ENCODE assay signal across 13 cellular contexts in the genomic region with DNA sequence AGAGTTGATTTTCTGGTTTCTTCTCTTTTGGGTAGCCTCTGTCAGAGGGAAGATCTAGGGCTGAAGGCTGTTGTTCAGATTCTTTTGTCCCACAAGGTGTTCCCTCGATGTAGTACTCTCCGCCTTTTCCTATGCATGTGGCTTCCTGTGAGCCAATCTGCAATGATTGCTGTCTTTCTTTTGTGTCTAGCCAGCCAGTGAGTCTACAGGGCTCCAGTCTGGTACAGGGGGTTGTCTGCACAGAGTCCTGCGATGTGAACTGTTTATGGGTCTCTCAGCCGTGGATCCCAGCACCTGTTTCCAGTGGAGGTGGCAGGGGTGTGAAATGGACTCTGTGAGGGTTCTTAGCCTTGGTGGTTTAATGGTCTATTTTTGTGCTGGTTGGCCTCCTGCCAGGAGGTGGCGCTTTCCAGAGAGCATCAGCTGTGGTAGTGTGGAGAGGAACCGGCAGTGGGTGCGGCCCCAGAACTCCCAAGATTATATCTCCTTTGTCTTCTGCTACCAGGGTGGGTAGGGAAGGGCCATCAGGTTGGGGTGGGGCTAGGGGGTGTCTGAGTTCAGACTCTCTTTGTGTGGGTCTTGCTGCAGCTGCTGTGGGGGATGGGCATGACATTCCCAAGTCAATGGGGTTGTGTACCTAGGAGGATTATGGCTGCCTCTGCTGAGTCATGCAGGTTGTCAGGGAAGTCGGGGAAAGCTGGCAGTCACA.
A peak's percentile ranks its signal among the peaks of the same experiment; 100 is the strongest.
DNase-seq lines count a peak whose midpoint lies in the region; ATAC-seq, FAIRE-seq and TF ChIP-seq lines count a peak whose summit lies in the region.
"Had no signal": no experiment of that assay in that cellular context is flagged by ENCODE, and none has a peak within 500 bp of the region (broad histone marks: within the 10 kb centered on the region; RNA-seq: fewer than 3 reads in every experiment).

No MANE protein-coding gene starts in this region.

- TF ChIP-seq CTCF in K562 (IDR thresholded peaks at IDR 0.05 in 2 of 3, conservative IDR thresholded peaks at IDR 0.05 in 1 of 3; ENCODE audit: insufficient read depth in 2 of 3, low read depth in 1 of 3, low read length in 3 of 3) (peak in 2 of 3 experiments; percentile 8 to 28; a peak in 2 of 6 replicates), glutamatergic neuron (IDR thresholded peaks at IDR 0.05; ENCODE audit: partially characterized antibody, unreplicated experiment) (no peak), dorsolateral prefrontal cortex (IDR thresholded peaks at IDR 0.05 in 54 of 56, conservative IDR thresholded peaks at IDR 0.05 in 2 of 56; ENCODE audit: low read depth in 1 of 56, partially characterized antibody in 56 of 56) (no peak)

- no peaks in the 10 kb centered on the region for H3K36me3 Mint-ChIP-seq in activated CD4-positive, alpha-beta T cell treated with anti-CD3 and anti-CD28 coated beads for 36 hours (ENCODE audit: low read depth)
- peaks cover 9% of the 10 kb centered on the region for H3K36me3 Mint-ChIP-seq in activated CD4-positive, alpha-beta T cell treated with anti-CD3 and anti-CD28 coated beads, Interleukin-2, amount 10 ng/mL, durations not matched to agents 24 days and 14 days (ENCODE audit: low read depth)
- H3K36me3 Mint-ChIP-seq in glutamatergic neuron (ENCODE audit: unreplicated experiment) = peaks cover 5% of the 10 kb centered on the region

- no peak overlapping the region for H2BK5ac ChIP-seq in trophoblast cell (ENCODE audit: low read depth, low read length, poor library complexity)

- no peak for ATAC-seq in activated CD4-positive, alpha-beta T cell treated with anti-CD3 and anti-CD28 coated beads for 36 hours
- peak; percentile 60 for ATAC-seq in K562
- ATAC-seq in HG03196 (IDR thresholded peaks at IDR 0.05; ENCODE audit: unreplicated experiment) = no peak

- peaks cover 4% of the 10 kb centered on the region for H3K4me1 Mint-ChIP-seq in activated CD4-positive, alpha-beta T cell treated with anti-CD3 and anti-CD28 coated beads for 36 hours
- H3K4me1 Mint-ChIP-seq in activated CD4-positive, alpha-beta T cell treated with anti-CD3 and anti-CD28 coated beads, Interleukin-2, amount 10 ng/mL, durations not matched to agents 24 days and 14 days = peaks cover 22% of the 10 kb centered on the region
- H3K4me1 Mint-ChIP-seq in glutamatergic neuron (ENCODE audit: low read depth, unreplicated experiment) = no peaks in the 10 kb centered on the region

- H3K4me3 ChIP-seq in HUES6 (ENCODE audit: low read depth, low read length) = peak overlapping the region; percentile 16; the same call in 1 of the 2 replicates
- H3K4me3 ChIP-seq in K562 = no peak overlapping the region
- H3K4me3 ChIP-seq in trophoblast cell (ENCODE audit: low read depth, low read length) = no peak overlapping the region
- no peak overlapping the region for H3K4me3 ChIP-seq in dorsolateral prefrontal cortex
- H3K4me3 ChIP-seq: spleen, uterus had no signal

- FAIRE-seq in K562 (lab: Jason Lieb, UNC) = no peak

- H3K9me1 ChIP-seq in K562 (ENCODE audit: control insufficient read depth, insufficient read depth, low read length) = no peaks in the 10 kb centered on the region

- peak overlapping the region; percentile 15 for H2BK12ac ChIP-seq in trophoblast cell (ENCODE audit: low read length)

- no peaks in the 10 kb centered on the region for H4K20me1 ChIP-seq in K562 (replicated peaks; ENCODE audit: control insufficient read depth, insufficient read depth, low read length)

- peak; percentile 25 for DNase-seq in activated CD4-positive, alpha-beta T cell treated with anti-CD3 and anti-CD28 coated beads for 36 hours
- no peak for DNase-seq in activated CD4-positive, alpha-beta T cell treated with anti-CD3 and anti-CD28 coated beads, Interleukin-2, amount 10 ng/mL, durations not matched to agents 24 days and 14 days
- peak in 1 of 4 experiments; percentile 13 for DNase-seq in K562 (ENCODE audit: extremely low read depth in 1 of 4, low spot score in 3 of 4)
- peak in 1 of 2 donors; percentile 7 for DNase-seq in trophoblast cell
- no peak for DNase-seq in glutamatergic neuron
- DNase-seq in dorsolateral prefrontal cortex = no peak
- DNase-seq: aorta, foreskin melanocyte, NCI-H187, spleen, uterus had no signal

- peak overlapping the region; percentile 8 for H2BK120ac ChIP-seq in trophoblast cell (ENCODE audit: insufficient read depth, low read length, poor library complexity)

- H3K36me3 ChIP-seq in HUES6 (ENCODE audit: control insufficient read depth, insufficient read depth, low read length) (no peaks in the 10 kb centered on the region), K562 (ENCODE audit: control insufficient read depth, insufficient read depth, low read length) (no peaks in the 10 kb centered on the region), trophoblast cell (ENCODE audit: control insufficient read depth in 1 of 2, insufficient read depth in 2 of 2, low read length in 2 of 2) (no peaks in the 10 kb centered on the region)
- H3K36me3 ChIP-seq: spleen, uterus had no signal

- intact Hi-C loops in activated CD4-positive, alpha-beta T cell treated with anti-CD3 and anti-CD28 coated beads for 36 hours (cut with DNase I, micrococcal nuclease) = loop anchor here in 1 of 2 experiments (5.0 to 10.0 kb wide), 2 partner anchors 118 to 516 kb away; no protein-coding TSS in a partner anchor
- intact Hi-C loops in activated CD4-positive, alpha-beta T cell treated with anti-CD3 and anti-CD28 coated beads, Interleukin-2, amount 10 ng/mL, durations not matched to agents 24 days and 14 days (cut with micrococcal nuclease) = loop anchor here (5.0 to 10.0 kb wide), 3 partner anchors 78 to 516 kb away; no protein-coding TSS in a partner anchor
- intact Hi-C loops in K562 (cut with micrococcal nuclease) = no loop called here
- intact Hi-C loops in dorsolateral prefrontal cortex (cut with DNase I) = loop anchor here (5.0 to 10.0 kb wide), 2 partner anchors 38 to 76 kb away; no protein-coding TSS in a partner anchor

- H3K4me2 ChIP-seq in K562 (ENCODE audit: insufficient read depth, low read length) = no peak overlapping the region
- H3K4me2 ChIP-seq in trophoblast cell (ENCODE audit: low read length) = no peak overlapping the region

- H3K23ac ChIP-seq in trophoblast cell (ENCODE audit: low read length) = no peak overlapping the region

- H3K79me2 ChIP-seq in K562 (ENCODE audit: control insufficient read depth, insufficient read depth, low read length) (no peaks in the 10 kb centered on the region), trophoblast cell (ENCODE audit: control insufficient read depth, insufficient read depth, low read length, poor library complexity) (no peaks in the 10 kb centered on the region)

- peak overlapping the region; percentile 81 for H3K9ac ChIP-seq in HUES6 (ENCODE audit: low read length)
- no peak overlapping the region for H3K9ac ChIP-seq in K562 (ENCODE audit: insufficient read depth in 1 of 2, low read depth in 2 of 2, low read length in 2 of 2)
- no peak overlapping the region for H3K9ac ChIP-seq in trophoblast cell (ENCODE audit: low read length)

- H4K91ac ChIP-seq in trophoblast cell (ENCODE audit: low read depth, low read length) = peak overlapping the region; percentile 42

- no peak overlapping the region for H4K12ac ChIP-seq in trophoblast cell (ENCODE audit: low read depth, low read length)

- no peak overlapping the region for H3K18ac ChIP-seq in trophoblast cell (ENCODE audit: low read length)

- no TSS peak for BruUV-seq in K562 (replicated peaks; lab: Mats Ljungman, UMichigan)

- no peak overlapping the region for H3K4me3 Mint-ChIP-seq in activated CD4-positive, alpha-beta T cell treated with anti-CD3 and anti-CD28 coated beads for 36 hours
- no peak overlapping the region for H3K4me3 Mint-ChIP-seq in activated CD4-positive, alpha-beta T cell treated with anti-CD3 and anti-CD28 coated beads, Interleukin-2, amount 10 ng/mL, durations not matched to agents 24 days and 14 days
- H3K4me3 Mint-ChIP-seq in glutamatergic neuron (ENCODE audit: unreplicated experiment) = no peak overlapping the region

- H2AK5ac ChIP-seq in trophoblast cell (ENCODE audit: low read length) = no peak overlapping the region

- peak overlapping the region; percentile 72; the same call in 1 of the 2 replicates for H2AFZ ChIP-seq in K562 (ENCODE audit: low read depth, low read length)
- peak overlapping the region; percentile 23 for H2AFZ ChIP-seq in trophoblast cell (ENCODE audit: insufficient read depth, low read length, poor library complexity)

- no peak for TF ChIP-seq RAD21 in K562 (CRISPR knock-in tag; conservative IDR thresholded peaks at IDR 0.05 in 1 of 2, IDR thresholded peaks at IDR 0.05 in 1 of 2)

- TF ChIP-seq POLR2A in K562 (conservative IDR thresholded peaks at IDR 0.05) = no peak

- no peak overlapping the region for H3K14ac ChIP-seq in trophoblast cell (ENCODE audit: low read length)

- peaks cover 17% of the 10 kb centered on the region for H3K4me1 ChIP-seq in HUES6 (ENCODE audit: control insufficient read depth, insufficient read depth, low read length)
- no peaks in the 10 kb centered on the region; a peak in 2 of 5 replicates for H3K4me1 ChIP-seq in K562 (replicated peaks in 1 of 2; ENCODE audit: control insufficient read depth in 2 of 2, insufficient read depth in 2 of 2, low read length in 2 of 2)
- peaks cover 7 to 13% of the 10 kb centered on the region in 2 experiments for H3K4me1 ChIP-seq in trophoblast cell (ENCODE audit: control insufficient read depth in 1 of 2, insufficient read depth in 2 of 2, low read length in 2 of 2)
- H3K4me1 ChIP-seq: uterus had no signal

- POLR2A ChIA-PET in activated CD4-positive, alpha-beta T cell treated with anti-CD3 and anti-CD28 coated beads for 36 hours (lab: Charles Lee) = no interaction called here
- POLR2A ChIA-PET in K562 (lab: Yijun Ruan, JAX) = interaction anchor here (0.6 kb wide), 1 partner anchor 82 kb away, joined by 3 read pairs; no protein-coding TSS in a partner anchor

- H3K9me3 ChIP-seq in HUES6 (ENCODE audit: control insufficient read depth, insufficient read depth, low read depth, low read length) (peaks cover 4% of the 10 kb centered on the region; the same call in 1 of the 2 replicates), K562 (replicated peaks; ENCODE audit: control insufficient read depth, insufficient read depth, low read depth, low read length) (no peaks in the 10 kb centered on the region), trophoblast cell (ENCODE audit: insufficient read depth, low read depth, low read length) (peaks cover 4% of the 10 kb centered on the region)
- H3K9me3 ChIP-seq: uterus had no signal

- CTCF ChIA-PET in activated CD4-positive, alpha-beta T cell treated with anti-CD3 and anti-CD28 coated beads for 36 hours (lab: Charles Lee) = interaction anchor here (0.9 to 1.3 kb wide), 2 partner anchors 25 to 35 kb away, joined by 3 to 4 read pairs; no protein-coding TSS in a partner anchor
- CTCF ChIA-PET in K562 (lab: Yijun Ruan, JAX; ENCODE audit: low intra/inter-chr PET ratio) = interaction anchor here (0.6 kb wide), 1 partner anchor 574 kb away, joined by 4 read pairs; no protein-coding TSS in a partner anchor

- H3K27me3 Mint-ChIP-seq in activated CD4-positive, alpha-beta T cell treated with anti-CD3 and anti-CD28 coated beads for 36 hours = no peaks in the 10 kb centered on the region
- peaks cover 3% of the 10 kb centered on the region for H3K27me3 Mint-ChIP-seq in activated CD4-positive, alpha-beta T cell treated with anti-CD3 and anti-CD28 coated beads, Interleukin-2, amount 10 ng/mL, durations not matched to agents 24 days and 14 days
- H3K27me3 Mint-ChIP-seq in glutamatergic neuron (ENCODE audit: unreplicated experiment) = no peaks in the 10 kb centered on the region

- in situ Hi-C loops in K562 (cut with MboI) = loop anchor here (5.0 kb wide), 1 partner anchor 213 kb away; no protein-coding TSS in a partner anchor

- H3K27ac ChIP-seq in HUES6 (ENCODE audit: low read depth, low read length) (peak overlapping the region; percentile 79; the same call in 1 of the 2 replicates), K562 (ENCODE audit: extremely low read depth, low read depth, low read length) (no peak overlapping the region), trophoblast cell (ENCODE audit: low read depth, low read length) (peak overlapping the region; percentile 15), dorsolateral prefrontal cortex (peak overlapping the region in 6 of 59 donors; percentile 25 to 72 (median 66))
- H3K27ac ChIP-seq: spleen, uterus had no signal

- H3K27ac Mint-ChIP-seq in activated CD4-positive, alpha-beta T cell treated with anti-CD3 and anti-CD28 coated beads for 36 hours = no peak overlapping the region
- no peak overlapping the region for H3K27ac Mint-ChIP-seq in activated CD4-positive, alpha-beta T cell treated with anti-CD3 and anti-CD28 coated beads, Interleukin-2, amount 10 ng/mL, durations not matched to agents 24 days and 14 days
- H3K27ac Mint-ChIP-seq in glutamatergic neuron (ENCODE audit: unreplicated experiment) = no peak overlapping the region

- H3K27me3 ChIP-seq in HUES6 (ENCODE audit: control insufficient read depth, insufficient read depth, low read length) (no peaks in the 10 kb centered on the region), K562 (ENCODE audit: control insufficient read depth in 2 of 2, insufficient read depth in 2 of 2, low read length in 2 of 2) (no peaks in the 10 kb centered on the region), trophoblast cell (ENCODE audit: insufficient read depth, low read length) (no peaks in the 10 kb centered on the region), dorsolateral prefrontal cortex (no peaks in the 10 kb centered on the region)
- H3K27me3 ChIP-seq: spleen, uterus had no signal

- no peak overlapping the region for H3K4ac ChIP-seq in trophoblast cell (ENCODE audit: low read depth, low read length)

- peaks cover 2% of the 10 kb centered on the region for H3K79me1 ChIP-seq in trophoblast cell (ENCODE audit: low read length)

- WGBS in K562 (ENCODE audit: insufficient coverage, low coverage, missing lambda C conversion rate) = 6% methylated on average over 8 of the region's 8 CpGs
- WGBS in trophoblast cell (ENCODE audit: extremely low coverage, insufficient coverage, insufficient read length) = no CpG with 5 or more reads among the region's 8 CpGs

- H3K9me3 Mint-ChIP-seq in activated CD4-positive, alpha-beta T cell treated with anti-CD3 and anti-CD28 coated beads for 36 hours (ENCODE audit: low read depth) = peaks cover 10% of the 10 kb centered on the region
- peaks cover 22% of the 10 kb centered on the region for H3K9me3 Mint-ChIP-seq in activated CD4-positive, alpha-beta T cell treated with anti-CD3 and anti-CD28 coated beads, Interleukin-2, amount 10 ng/mL, durations not matched to agents 24 days and 14 days
- H3K9me3 Mint-ChIP-seq in glutamatergic neuron (ENCODE audit: unreplicated experiment) = peaks cover 4% of the 10 kb centered on the region

- H4K8ac ChIP-seq in trophoblast cell (ENCODE audit: low read depth, low read length) = no peak overlapping the region

- TF ChIP-seq EP300 in K562 (IDR thresholded peaks at IDR 0.05; ENCODE audit: low read length) = no peak

Comparison
In these comparisons a context has a peak if more than half of its experiments do, and no peak if none do; other contexts are left out.
1. CTCF ChIP-seq: peak in K562 (2 of 3); none in glutamatergic neuron (single experiment) and dorsolateral prefrontal cortex (0 of 56).